Comparison of ENCODE assay signal across 9 cellular contexts in genomic region chr13:109764474-109765292, GRCh38. TPM values are rescaled to one million over a fixed set of nuclear protein-coding genes. Genes with fewer than 3 reads are reported as not detected.
DNase-seq lines count a peak whose midpoint lies in the region; ATAC-seq and TF ChIP-seq lines count a peak whose summit lies in the region.
"Had no signal": no experiment of that assay in that cellular context is flagged by ENCODE, and none has a peak within 500 bp of the region (broad histone marks: within the 10 kb centered on the region; RNA-seq: fewer than 3 reads in every experiment).

No MANE protein-coding gene starts in this region.

- 0 out of 2 replicates have a peak overlapping the region, but pooled peaks have one; percentile 19 for H3K27ac Mint-ChIP-seq in GM23338
- H3K27ac Mint-ChIP-seq in stimulated activated memory B cell treated with anti-CD40 and anti-IgM and Interleukin-4, amounts not matched to agents 10 μg/mL and 1 μg/mL and 100 μg/mL, for 72 hours = no peak overlapping the region

- peaks cover 81% of the 10 kb centered on the region for H3K79me2 ChIP-seq in GM23338 (replicated peaks; ENCODE audit: insufficient read depth)
- H3K79me2 ChIP-seq: parathyroid adenoma had no signal

- no peaks in the 10 kb centered on the region for H3K9me2 ChIP-seq in GM23338 (ENCODE audit: insufficient read depth)

- H2AFZ ChIP-seq in GM23338 = no peak overlapping the region
- H2AFZ ChIP-seq: parathyroid adenoma had no signal

- no peak overlapping the region for H3K4me2 ChIP-seq in GM23338

- H3K36me3 Mint-ChIP-seq in GM23338 (ENCODE audit: low read depth) = peaks cover 6% of the 10 kb centered on the region; the same call in 1 of the 3 replicates
- H3K36me3 Mint-ChIP-seq in stimulated activated memory B cell treated with anti-CD40 and anti-IgM and Interleukin-4, amounts not matched to agents 10 μg/mL and 1 μg/mL and 100 μg/mL, for 72 hours = no peaks in the 10 kb centered on the region

- no peak overlapping the region for H3K4me3 Mint-ChIP-seq in GM23338
- no peak overlapping the region for H3K4me3 Mint-ChIP-seq in stimulated activated memory B cell treated with anti-CD40 and anti-IgM and Interleukin-4, amounts not matched to agents 10 μg/mL and 1 μg/mL and 100 μg/mL, for 72 hours

- peak; percentile 12 for DNase-seq in GM23338 (ENCODE audit: low spot score)
- DNase-seq in NCI-H82 (lab: John Stamatoyannopoulos, UW) = peak; percentile 87
- DNase-seq in cardiac fibroblast (ENCODE audit: low read depth in 2 of 2) = peak in 1 of 2 donors; percentile 43
- DNase-seq in occipital lobe (lab: John Stamatoyannopoulos, UW) = peak; percentile 25
- DNase-seq in NCI-H446 treated with DMSO at 0.1 percent for 48 hours (lab: John Stamatoyannopoulos, UW) = no peak

- peak in 1 of 2 experiments; percentile 46; a peak in 2 of 4 replicates for TF ChIP-seq CTCF in GM23338 (conservative IDR thresholded peaks at IDR 0.05; ENCODE audit: low read depth in 2 of 2)
- peak; percentile 23 for TF ChIP-seq CTCF in cardiac fibroblast (IDR thresholded peaks at IDR 0.05; ENCODE audit: low read depth, low read length)

- H3K36me3 ChIP-seq in GM23338 (ENCODE audit: insufficient read depth) = no peaks in the 10 kb centered on the region

- H4K20me1 ChIP-seq in GM23338 (replicated peaks; ENCODE audit: insufficient read depth) = peaks cover 40% of the 10 kb centered on the region

- no peaks in the 10 kb centered on the region for H3K27me3 Mint-ChIP-seq in GM23338 (ENCODE audit: insufficient read depth, low read depth, poor library complexity)
- no peaks in the 10 kb centered on the region for H3K27me3 Mint-ChIP-seq in stimulated activated memory B cell treated with anti-CD40 and anti-IgM and Interleukin-4, amounts not matched to agents 10 μg/mL and 1 μg/mL and 100 μg/mL, for 72 hours

- peaks cover 10% of the 10 kb centered on the region for H3K4me1 ChIP-seq in GM23338 (ENCODE audit: insufficient read depth)
- H3K4me1 ChIP-seq: parathyroid adenoma had no signal

- H3K4me1 Mint-ChIP-seq in GM23338 = peaks cover 49% of the 10 kb centered on the region
- peaks cover 6% of the 10 kb centered on the region for H3K4me1 Mint-ChIP-seq in stimulated activated memory B cell treated with anti-CD40 and anti-IgM and Interleukin-4, amounts not matched to agents 10 μg/mL and 1 μg/mL and 100 μg/mL, for 72 hours

- H3K27ac ChIP-seq in GM23338 (ENCODE audit: low read depth) = no peak overlapping the region
- H3K27ac ChIP-seq: parathyroid adenoma had no signal

- H3K9me3 Mint-ChIP-seq in GM23338 = no peaks in the 10 kb centered on the region
- no peaks in the 10 kb centered on the region for H3K9me3 Mint-ChIP-seq in stimulated activated memory B cell treated with anti-CD40 and anti-IgM and Interleukin-4, amounts not matched to agents 10 μg/mL and 1 μg/mL and 100 μg/mL, for 72 hours

- ATAC-seq in GM23338 (peak; percentile 65), GM21825 (IDR thresholded peaks at IDR 0.05; ENCODE audit: unreplicated experiment) (no peak), HG02642 (IDR thresholded peaks at IDR 0.05; ENCODE audit: poor library complexity, unreplicated experiment) (no peak)
- no peak for ATAC-seq in stimulated activated memory B cell treated with anti-CD40 and anti-IgM and Interleukin-4, amounts not matched to agents 10 μg/mL and 1 μg/mL and 100 μg/mL, for 72 hours

- H3K4me3 ChIP-seq in GM23338 (no peak overlapping the region), cardiac fibroblast (replicated peaks in 1 of 2; ENCODE audit: low read depth in 2 of 2, low read length in 2 of 2) (no peak overlapping the region)

- H3F3A ChIP-seq in GM23338 (replicated peaks; ENCODE audit: low read depth) = no peaks in the 10 kb centered on the region

- H3K27me3 ChIP-seq in GM23338 (ENCODE audit: insufficient read depth) = no peaks in the 10 kb centered on the region

TF ChIP-seq in GM23338, 12 proteins besides CTCF, POLR2A, EP300 and RAD21:
- no peak for TF ChIP-seq ETS1 (IDR thresholded peaks at IDR 0.05)
- TF ChIP-seq JUNB (IDR thresholded peaks at IDR 0.05; ENCODE audit: unreplicated experiment) = no peak
- TF ChIP-seq REST (IDR thresholded peaks at IDR 0.05; ENCODE audit: unreplicated experiment) = no peak
- TF ChIP-seq POLR2AphosphoS5 (IDR thresholded peaks at IDR 0.05; ENCODE audit: low read depth) = no peak
- TF ChIP-seq ZNF114 (CRISPR knock-in tag; IDR thresholded peaks at IDR 0.05) = no peak
- TF ChIP-seq STAT1 (IDR thresholded peaks at IDR 0.05; ENCODE audit: unreplicated experiment) = no peak
- TF ChIP-seq EZH2phosphoT487 (IDR thresholded peaks at IDR 0.05; ENCODE audit: unreplicated experiment) = no peak
- TF ChIP-seq EZH2 (IDR thresholded peaks at IDR 0.05; ENCODE audit: low read depth, unreplicated experiment) = no peak
- TF ChIP-seq ZNF331 (CRISPR knock-in tag; IDR thresholded peaks at IDR 0.05; ENCODE audit: low read depth) = no peak
- no peak for TF ChIP-seq NANOG (IDR thresholded peaks at IDR 0.05; ENCODE audit: borderline replicate concordance)
- TF ChIP-seq CREB1 (CRISPR knock-in tag; IDR thresholded peaks at IDR 0.05; ENCODE audit: low read depth) = no peak

RNA-seq across cellular contexts. Expression of gene IRS2, which starts 21.7 kb away (rescaled TPM):
- total RNA-seq in GM23338 (2014; rRNA removed; shearing (Covaris generic)) = 12.4 and 14.5 TPM in 2 replicates
- 3.6 and 4.0 TPM in 2 replicates for polyA plus RNA-seq in GM23338 (2016; fragmentation: Nextera tagmentation; extraction: Ambion mirVana)
- 12.8 TPM for total RNA-seq in occipital lobe
